ENCODE assay signal across 1 cellular context in genomic region chr17:781920-782731, GRCh38.
TF ChIP-seq lines count a peak whose summit lies in the region.

Gene GLOD4 (minus strand): TSS chr17:782280. CDS start chr17:782255, 25 bp downstream.
Gene MRM3 (plus strand): TSS chr17:782353. CDS start chr17:782379, 26 bp downstream.

TF ChIP-seq in HEK293, 187 proteins besides CTCF, POLR2A, EP300 and RAD21 (continued from another document and continues in another):
- TF ChIP-seq ZNF768 (tag by site-specific recombination; IDR thresholded peaks at IDR 0.05) = no peak
- no peak for TF ChIP-seq ZNF513 (tag by site-specific recombination; IDR thresholded peaks at IDR 0.05)
- TF ChIP-seq ZNF132 (tag by site-specific recombination; IDR thresholded peaks at IDR 0.05; ENCODE audit: borderline replicate concordance) = no peak
- TF ChIP-seq ZNF19 (tag by site-specific recombination; IDR thresholded peaks at IDR 0.05; ENCODE audit: low read depth) = no peak
- peak; percentile 46; the same call in 1 of the 2 replicates for TF ChIP-seq WT1 (tag by site-specific recombination; IDR thresholded peaks at IDR 0.05)
- TF ChIP-seq RBAK (tag by site-specific recombination; IDR thresholded peaks at IDR 0.05) = no peak
- peak; percentile 90 for TF ChIP-seq ZBTB26 (tag by site-specific recombination; optimal IDR thresholded peaks at IDR 0.05)
- TF ChIP-seq KLF7 (tag by site-specific recombination; IDR thresholded peaks at IDR 0.05; ENCODE audit: borderline replicate concordance) = peak; percentile 84; the same call in 1 of the 2 replicates
- TF ChIP-seq ZNF10 (tag by site-specific recombination; IDR thresholded peaks at IDR 0.05) = no peak
- TF ChIP-seq ZNF221 (tag by site-specific recombination; IDR thresholded peaks at IDR 0.05; ENCODE audit: borderline replicate concordance) = no peak
- no peak for TF ChIP-seq ZNF518A (tag by site-specific recombination; conservative IDR thresholded peaks at IDR 0.05; ENCODE audit: low read depth)
- TF ChIP-seq HOXC10 (CRISPR knock-in tag; IDR thresholded peaks at IDR 0.05) = no peak
- TF ChIP-seq ZSCAN5A (tag by site-specific recombination; IDR thresholded peaks at IDR 0.05) = no peak
- TF ChIP-seq ZNF146 (tag by site-specific recombination; IDR thresholded peaks at IDR 0.05) = peak; percentile 43; the same call in 1 of the 2 replicates
- peak; percentile 68 for TF ChIP-seq SCRT2 (tag by site-specific recombination; IDR thresholded peaks at IDR 0.05)
- TF ChIP-seq ZNF23 (tag by site-specific recombination; IDR thresholded peaks at IDR 0.05; ENCODE audit: borderline replicate concordance) = no peak
- TF ChIP-seq INSM2 (tag by site-specific recombination; IDR thresholded peaks at IDR 0.05) = peak; percentile 56
- no peak for TF ChIP-seq ZNF169 (tag by site-specific recombination; IDR thresholded peaks at IDR 0.05)
- peak; percentile 67 for TF ChIP-seq ZNF660 (tag by site-specific recombination; IDR thresholded peaks at IDR 0.05)
- 0 out of 2 replicates have a peak, but pooled peaks have one; percentile 41 for TF ChIP-seq ZSCAN4 (tag by site-specific recombination; IDR thresholded peaks at IDR 0.05)
- no peak for TF ChIP-seq ZNF548 (tag by site-specific recombination; IDR thresholded peaks at IDR 0.05)
- TF ChIP-seq ZNF624 (tag by site-specific recombination; IDR thresholded peaks at IDR 0.05) = no peak
- no peak for TF ChIP-seq ZNF114 (tag by site-specific recombination; IDR thresholded peaks at IDR 0.05)
- TF ChIP-seq HOXD13 (CRISPR knock-in tag; IDR thresholded peaks at IDR 0.05; ENCODE audit: borderline replicate concordance) = 0 out of 2 replicates have a peak, but pooled peaks have one; percentile 8
- TF ChIP-seq ZNF501 (tag by site-specific recombination; IDR thresholded peaks at IDR 0.05) = peak; percentile 97
- TF ChIP-seq ZBTB7A (tag by site-specific recombination; IDR thresholded peaks at IDR 0.05; ENCODE audit: low read depth) = peak; percentile 93
- TF ChIP-seq EGR2 (tag by site-specific recombination; IDR thresholded peaks at IDR 0.05; ENCODE audit: low read depth) = no peak
- no peak for TF ChIP-seq ZFP3 (tag by site-specific recombination; IDR thresholded peaks at IDR 0.05; ENCODE audit: low read depth)
- no peak for TF ChIP-seq ZNF645 (tag by site-specific recombination; IDR thresholded peaks at IDR 0.05)
- peak; percentile 97 for TF ChIP-seq ZXDB (tag by site-specific recombination; IDR thresholded peaks at IDR 0.05)
- TF ChIP-seq REPIN1 (tag by site-specific recombination; IDR thresholded peaks at IDR 0.05; ENCODE audit: low read depth) = 0 out of 2 replicates have a peak, but pooled peaks have one; percentile 21
- TF ChIP-seq MEIS1 (CRISPR knock-in tag; IDR thresholded peaks at IDR 0.05; ENCODE audit: borderline replicate concordance) = no peak
- TF ChIP-seq GLI4 (tag by site-specific recombination; IDR thresholded peaks at IDR 0.05) = peak; percentile 23; the same call in 1 of the 2 replicates
- TF ChIP-seq ZBTB10 (tag by site-specific recombination; IDR thresholded peaks at IDR 0.05) = peak; percentile 57; the same call in 1 of the 2 replicates
- no peak for TF ChIP-seq ZNF670 (tag by site-specific recombination; IDR thresholded peaks at IDR 0.05; ENCODE audit: low read depth)
- TF ChIP-seq ZNF561 (tag by site-specific recombination; IDR thresholded peaks at IDR 0.05; ENCODE audit: borderline replicate concordance) = peak; percentile 58
- TF ChIP-seq SP7 (tag by site-specific recombination; IDR thresholded peaks at IDR 0.05) = peak; percentile 94
- no peak for TF ChIP-seq ZNF423 (tag by site-specific recombination; IDR thresholded peaks at IDR 0.05)
- TF ChIP-seq PRDM6 (tag by site-specific recombination; IDR thresholded peaks at IDR 0.05) = no peak
- peak; percentile 98 for TF ChIP-seq ZNF335 (tag by site-specific recombination; conservative IDR thresholded peaks at IDR 0.05)
- TF ChIP-seq PATZ1 (tag by site-specific recombination; IDR thresholded peaks at IDR 0.05) = peak; percentile 43; the same call in 1 of the 2 replicates
